Comparison of ENCODE assay signal across 26 cellular contexts in genomic region chr16:11788914-11789313, GRCh38. TPM values are rescaled to one million over a fixed set of nuclear protein-coding genes. Genes with fewer than 3 reads are reported as not detected.
DNase-seq lines count a peak whose midpoint lies in the region; ATAC-seq and TF ChIP-seq lines count a peak whose summit lies in the region.
"Had no signal": no experiment of that assay in that cellular context is flagged by ENCODE, and none has a peak within 500 bp of the region (broad histone marks: within the 10 kb centered on the region; RNA-seq: fewer than 3 reads in every experiment).

No MANE protein-coding gene starts in this region.

- H3K36me3 Mint-ChIP-seq in T-helper 1 cell treated with Interleukin-12 subunit alpha and Interleukin-12 subunit beta and Interleukin-4 antibody, amounts not matched to agents 30 μg/mL and 1 μg/mL, for 36 hours (ENCODE audit: low read depth): peaks cover 15% of the 10 kb centered on the region
- H3K36me3 Mint-ChIP-seq in stimulated activated effector memory CD8-positive, alpha-beta T cell treated with anti-CD3 and anti-CD28 coated beads, Interleukin-12 subunit alpha, Interleukin-12 subunit beta, amount 100 ng/mL, for 72 hours: peaks cover 40% of the 10 kb centered on the region

- no peak for TF ChIP-seq CTCF in esophagus squamous epithelium (IDR thresholded peaks at IDR 0.05)

- no peaks in the 10 kb centered on the region for H3K9me3 ChIP-seq in esophagus squamous epithelium
- H3K9me3 ChIP-seq: BLaER1, HAP-1, heart left ventricle, SJSA1, suprapubic skin had no signal

- H3K4me3 Mint-ChIP-seq in T-helper 1 cell treated with Interleukin-12 subunit alpha and Interleukin-12 subunit beta and Interleukin-4 antibody, amounts not matched to agents 30 μg/mL and 1 μg/mL, for 36 hours: no peak overlapping the region
- no peak overlapping the region for H3K4me3 Mint-ChIP-seq in stimulated activated effector memory CD8-positive, alpha-beta T cell treated with anti-CD3 and anti-CD28 coated beads, Interleukin-12 subunit alpha, Interleukin-12 subunit beta, amount 100 ng/mL, for 72 hours

- H3K27ac ChIP-seq in esophagus squamous epithelium: no peak overlapping the region
- H3K27ac ChIP-seq: BLaER1, brain microvascular endothelial cell, heart left ventricle, SJSA1, suprapubic skin had no signal

- no peak for TF ChIP-seq POLR2A in esophagus squamous epithelium (IDR thresholded peaks at IDR 0.05)

- intact Hi-C loops in esophagus squamous epithelium (cut with DNase I): no loop called here

- no peak for ATAC-seq in left lobe of liver
- ATAC-seq in stimulated activated effector memory CD8-positive, alpha-beta T cell treated with anti-CD3 and anti-CD28 coated beads, Interleukin-12 subunit alpha, Interleukin-12 subunit beta, amount 100 ng/mL, for 72 hours: peak; percentile 70
- no peak for ATAC-seq in GM21825 (IDR thresholded peaks at IDR 0.05; ENCODE audit: unreplicated experiment)
- ATAC-seq: heart left ventricle had no signal

- no peak overlapping the region for H3K4me3 ChIP-seq in esophagus squamous epithelium
- H3K4me3 ChIP-seq: BLaER1, HAP-1, heart left ventricle, SJSA1, suprapubic skin had no signal

- H3K27ac Mint-ChIP-seq in T-helper 1 cell treated with Interleukin-12 subunit alpha and Interleukin-12 subunit beta and Interleukin-4 antibody, amounts not matched to agents 30 μg/mL and 1 μg/mL, for 36 hours: peak overlapping the region; percentile 95
- H3K27ac Mint-ChIP-seq in stimulated activated effector memory CD8-positive, alpha-beta T cell treated with anti-CD3 and anti-CD28 coated beads, Interleukin-12 subunit alpha, Interleukin-12 subunit beta, amount 100 ng/mL, for 72 hours: peak overlapping the region; percentile 89

- 68 to 83% methylated on average over 3 of the region's 3 CpGs for WGBS in esophagus squamous epithelium, 2 donors

- H3K4me1 Mint-ChIP-seq in T-helper 1 cell treated with Interleukin-12 subunit alpha and Interleukin-12 subunit beta and Interleukin-4 antibody, amounts not matched to agents 30 μg/mL and 1 μg/mL, for 36 hours (ENCODE audit: low read depth): peaks cover 58% of the 10 kb centered on the region
- peaks cover 71% of the 10 kb centered on the region for H3K4me1 Mint-ChIP-seq in stimulated activated effector memory CD8-positive, alpha-beta T cell treated with anti-CD3 and anti-CD28 coated beads, Interleukin-12 subunit alpha, Interleukin-12 subunit beta, amount 100 ng/mL, for 72 hours

- H3K36me3 ChIP-seq in esophagus squamous epithelium: peaks cover 0 to 14% (median 0%) of the 10 kb centered on the region in 3 donors
- H3K36me3 ChIP-seq: suprapubic skin had no signal

- no peaks in the 10 kb centered on the region for H3K27me3 ChIP-seq in esophagus squamous epithelium
- H3K27me3 ChIP-seq: BLaER1, brain microvascular endothelial cell, heart left ventricle, SJSA1, suprapubic skin had no signal

- DNase-seq in activated effector memory CD4-positive, alpha-beta T cell treated with anti-CD3 and anti-CD28 coated beads, Interleukin-2, amount 50 U/mL, for 16 hours: peak; percentile 34
- DNase-seq in activated effector memory CD4-positive, alpha-beta T cell treated with Interleukin-2 at 50 U/mL for 16 hours: no peak
- peak; percentile 23 for DNase-seq in left lobe of liver (ENCODE audit: low spot score)
- no peak for DNase-seq in stimulated activated effector memory CD8-positive, alpha-beta T cell treated with anti-CD3 and anti-CD28 coated beads, Interleukin-12 subunit alpha, Interleukin-12 subunit beta, amount 100 ng/mL, for 72 hours (ENCODE audit: low spot score in 2 of 2)
- DNase-seq in effector CD4-positive, alpha-beta T cell: no peak
- no peak for DNase-seq in esophagus squamous epithelium (lab: John Stamatoyannopoulos, UW)
- DNase-seq: ACHN; activated CD4-positive, alpha-beta T cell treated with anti-CD3 and anti-CD28 coated beads, Interleukin-2, amount 50 U/mL, for 1 hour; activated T-cell treated with anti-CD3 and anti-CD28 coated beads, Interleukin-2, amount 50 U/mL, for 1 hour; brain microvascular endothelial cell; erythroblast; foreskin fibroblast; heart left ventricle; Kasumi-1; kidney glomerular epithelial cell; NCI-H1694; NCI-H2171 treated with DMSO at 0.1 percent for 48 hours; NCI-H524 treated with DMSO at 0.1 percent for 48 hours; stimulated activated CD4-positive, alpha-beta T cell treated with anti-CD3 and anti-CD28 coated beads, Interleukin-1b, Interleukin-23, amount 100 ng/mL, for 48 hours; T-cell had no signal

- no peaks in the 10 kb centered on the region for H3K27me3 Mint-ChIP-seq in T-helper 1 cell treated with Interleukin-12 subunit alpha and Interleukin-12 subunit beta and Interleukin-4 antibody, amounts not matched to agents 30 μg/mL and 1 μg/mL, for 36 hours (ENCODE audit: low read depth)
- H3K27me3 Mint-ChIP-seq: T-cell had no signal

- peaks cover 19 to 66% (median 28%) of the 10 kb centered on the region in 3 donors for H3K4me1 ChIP-seq in esophagus squamous epithelium

- no peaks in the 10 kb centered on the region for H3K9me3 Mint-ChIP-seq in T-helper 1 cell treated with Interleukin-12 subunit alpha and Interleukin-12 subunit beta and Interleukin-4 antibody, amounts not matched to agents 30 μg/mL and 1 μg/mL, for 36 hours
- H3K9me3 Mint-ChIP-seq in stimulated activated effector memory CD8-positive, alpha-beta T cell treated with anti-CD3 and anti-CD28 coated beads, Interleukin-12 subunit alpha, Interleukin-12 subunit beta, amount 100 ng/mL, for 72 hours: no peaks in the 10 kb centered on the region
- H3K9me3 Mint-ChIP-seq: T-cell had no signal

RNA-seq across cellular contexts. Expression of gene ZC3H7A, which starts 8.1 kb away (rescaled TPM):
- total RNA-seq in left lobe of liver: 20.5 TPM
- 10 to 100 TPM; 16.6 to 34.1 (median 30.2) TPM for total RNA-seq in esophagus squamous epithelium

RNA-seq across cellular contexts. Expression of gene TXNDC11, which starts 46.3 kb away (rescaled TPM):
- 49.1 TPM for total RNA-seq in left lobe of liver
- 10 to 100 TPM; 26.0 to 39.1 (median 35.9) TPM for total RNA-seq in esophagus squamous epithelium

Comparison
In these comparisons a context has a peak if more than half of its experiments do, and no peak if none do; other contexts are left out.
1. DNase-seq: peak in activated effector memory CD4-positive, alpha-beta T cell treated with anti-CD3 and anti-CD28 coated beads, Interleukin-2, amount 50 U/mL, for 16 hours (single experiment) and left lobe of liver (single experiment); none in activated effector memory CD4-positive, alpha-beta T cell treated with Interleukin-2 at 50 U/mL for 16 hours (single experiment), stimulated activated effector memory CD8-positive, alpha-beta T cell treated with anti-CD3 and anti-CD28 coated beads, Interleukin-12 subunit alpha, Interleukin-12 subunit beta, amount 100 ng/mL, for 72 hours (0 of 2), effector CD4-positive, alpha-beta T cell (single experiment) and esophagus squamous epithelium (single experiment).